ENCODE assay signal across 1 cellular context in the genomic region with DNA sequence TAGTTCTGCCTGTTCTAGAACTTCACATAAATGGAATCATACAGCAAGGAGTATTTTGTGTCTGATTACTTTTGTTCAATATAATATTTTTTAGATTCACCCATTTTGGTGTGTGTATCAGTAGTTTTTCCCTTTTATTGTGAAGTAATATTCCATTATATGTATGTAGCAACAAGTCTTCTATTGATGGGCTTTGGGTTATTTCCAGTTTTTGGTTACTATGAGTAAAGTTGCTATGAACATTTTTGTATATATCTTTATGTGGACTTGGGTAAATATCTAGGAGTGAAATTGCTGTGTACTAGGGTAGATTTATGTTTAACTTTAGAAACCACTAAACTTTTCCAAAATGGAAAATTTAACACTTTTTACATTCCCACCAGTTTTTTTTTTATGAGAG.
TF ChIP-seq lines count a peak whose summit lies in the region.

No MANE protein-coding gene starts in this region.

TF ChIP-seq in IMR-90, 13 proteins besides CTCF, POLR2A, EP300 and RAD21:
- TF ChIP-seq MAZ (IDR thresholded peaks at IDR 0.05; ENCODE audit: borderline replicate concordance, low read depth, low read length) (no peak), RCOR1 (IDR thresholded peaks at IDR 0.05; ENCODE audit: insufficient replicate concordance, low read length) (no peak), BHLHE40 (IDR thresholded peaks at IDR 0.05; ENCODE audit: low read depth, low read length) (no peak), CEBPB (IDR thresholded peaks at IDR 0.05; ENCODE audit: low read depth, low read length) (no peak), RFX5 (IDR thresholded peaks at IDR 0.05; ENCODE audit: low read depth, low read length) (no peak), FOS (IDR thresholded peaks at IDR 0.05; ENCODE audit: low read depth, low read length) (no peak), SMC3 (IDR thresholded peaks at IDR 0.05; ENCODE audit: low read depth, low read length) (no peak), MXI1 (IDR thresholded peaks at IDR 0.05; ENCODE audit: borderline replicate concordance, low read depth, low read length) (no peak), MAFK (IDR thresholded peaks at IDR 0.05; ENCODE audit: low read depth, low read length) (no peak), CHD1 (IDR thresholded peaks at IDR 0.05; ENCODE audit: low read depth, low read length) (no peak), NFE2L2 (IDR thresholded peaks at IDR 0.05; ENCODE audit: low read depth, low read length) (no peak)
- TF ChIP-seq, protein P1, sequence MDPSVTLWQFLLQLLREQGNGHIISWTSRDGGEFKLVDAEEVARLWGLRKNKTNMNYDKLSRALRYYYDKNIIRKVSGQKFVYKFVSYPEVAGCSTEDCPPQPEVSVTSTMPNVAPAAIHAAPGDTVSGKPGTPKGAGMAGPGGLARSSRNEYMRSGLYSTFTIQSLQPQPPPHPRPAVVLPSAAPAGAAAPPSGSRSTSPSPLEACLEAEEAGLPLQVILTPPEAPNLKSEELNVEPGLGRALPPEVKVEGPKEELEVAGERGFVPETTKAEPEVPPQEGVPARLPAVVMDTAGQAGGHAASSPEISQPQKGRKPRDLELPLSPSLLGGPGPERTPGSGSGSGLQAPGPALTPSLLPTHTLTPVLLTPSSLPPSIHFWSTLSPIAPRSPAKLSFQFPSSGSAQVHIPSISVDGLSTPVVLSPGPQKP (IDR thresholded peaks at IDR 0.05; ENCODE audit: borderline replicate concordance, low read depth, low read length): no peak
- TF ChIP-seq, protein P2, sequence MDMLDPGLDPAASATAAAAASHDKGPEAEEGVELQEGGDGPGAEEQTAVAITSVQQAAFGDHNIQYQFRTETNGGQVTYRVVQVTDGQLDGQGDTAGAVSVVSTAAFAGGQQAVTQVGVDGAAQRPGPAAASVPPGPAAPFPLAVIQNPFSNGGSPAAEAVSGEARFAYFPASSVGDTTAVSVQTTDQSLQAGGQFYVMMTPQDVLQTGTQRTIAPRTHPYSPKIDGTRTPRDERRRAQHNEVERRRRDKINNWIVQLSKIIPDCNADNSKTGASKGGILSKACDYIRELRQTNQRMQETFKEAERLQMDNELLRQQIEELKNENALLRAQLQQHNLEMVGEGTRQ (IDR thresholded peaks at IDR 0.05; ENCODE audit: low read depth, low read length): no peak
TF ChIP-seq in IMR-90: peak in this region for 0.
